Comparison of ENCODE assay signal across 2 cellular contexts in the genomic region with DNA sequence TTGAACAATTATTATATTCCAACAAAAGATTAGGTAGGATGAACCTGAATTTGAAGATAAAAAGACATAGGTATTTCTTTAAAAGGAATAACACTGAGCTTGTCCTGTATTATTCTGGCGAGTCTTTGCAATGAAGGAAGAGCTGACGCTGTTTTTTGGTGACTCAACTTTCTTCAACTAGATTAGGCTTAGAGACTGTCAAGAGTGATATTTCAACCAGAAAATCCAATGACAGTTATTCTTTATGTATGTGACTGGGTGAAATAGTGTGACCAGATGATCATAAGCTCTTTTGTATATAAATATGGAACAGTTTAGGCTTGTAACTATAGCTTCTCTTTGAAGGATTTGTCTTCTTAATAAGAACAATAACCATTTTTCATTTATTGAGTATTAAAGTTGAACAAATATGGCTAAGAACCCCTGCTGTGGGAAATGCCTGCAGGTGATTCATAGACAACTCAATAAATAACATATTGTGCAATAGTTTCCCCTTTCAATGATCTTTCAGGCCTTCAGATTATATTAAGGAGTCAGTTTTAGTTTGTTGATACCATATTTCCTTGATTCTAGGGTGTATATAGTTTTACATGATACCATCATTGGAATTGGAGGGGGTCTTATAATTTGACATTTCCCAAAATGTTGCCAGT.
TF ChIP-seq lines count a peak whose summit lies in the region.

No MANE protein-coding gene starts in this region.

TF ChIP-seq in HCT116, 20 proteins besides CTCF, POLR2A, EP300 and RAD21 (continued from another document):
- TF ChIP-seq ZNF274 (IDR thresholded peaks at IDR 0.05; ENCODE audit: low read depth, low read length) (no peak), EZH2phosphoT487 (IDR thresholded peaks at IDR 0.05; ENCODE audit: borderline replicate concordance) (no peak), FOSL1 (IDR thresholded peaks at IDR 0.05; ENCODE audit: low read depth) (peak; percentile 38; the same call in 1 of the 2 replicates)

TF ChIP-seq in endothelial cell of umbilical vein, 7 proteins besides CTCF, POLR2A, EP300 and RAD21 (continued from another document):
- no peak for TF ChIP-seq GATA2 (IDR thresholded peaks at IDR 0.05; ENCODE audit: insufficient read depth, insufficient read length, low read depth, low read length)
